In genomic region chr15:70171224-70171886, GRCh38 we compare ENCODE assay signal across 15 cellular contexts.
A peak's percentile ranks its signal among the peaks of the same experiment; 100 is the strongest.
DNase-seq lines count a peak whose midpoint lies in the region; ATAC-seq, FAIRE-seq and TF ChIP-seq lines count a peak whose summit lies in the region.
"Had no signal": no experiment of that assay in that cellular context is flagged by ENCODE, and none has a peak within 500 bp of the region (broad histone marks: within the 10 kb centered on the region; RNA-seq: fewer than 3 reads in every experiment).

No MANE protein-coding gene starts in this region.

- no peaks in the 10 kb centered on the region for H3K36me3 ChIP-seq in Caco-2 (ENCODE audit: control insufficient read depth, insufficient read depth, low read length)
- no peaks in the 10 kb centered on the region for H3K36me3 ChIP-seq in mesodermal cell (ENCODE audit: control insufficient read depth, insufficient read depth, low read length)
- no peaks in the 10 kb centered on the region for H3K36me3 ChIP-seq in BE2C
- H3K36me3 ChIP-seq in neural progenitor cell, result no peaks in the 10 kb centered on the region

- H3K4me3 Mint-ChIP-seq in Caco-2 (ENCODE audit: unreplicated experiment), result no peak overlapping the region
- no peak overlapping the region for H3K4me3 Mint-ChIP-seq in neural progenitor cell
- H3K4me3 Mint-ChIP-seq: CD8-positive, alpha-beta memory T cell had no signal

- H3K27ac ChIP-seq in mesodermal cell (ENCODE audit: low read depth, low read length, severe bottlenecking) (peak overlapping the region; percentile 74), neural progenitor cell (no peak overlapping the region)

- no peaks in the 10 kb centered on the region for H3K9me3 Mint-ChIP-seq in Caco-2 (ENCODE audit: unreplicated experiment)
- H3K9me3 Mint-ChIP-seq in neural progenitor cell, result no peaks in the 10 kb centered on the region
- H3K9me3 Mint-ChIP-seq: CD8-positive, alpha-beta memory T cell had no signal

- peaks cover 5% of the 10 kb centered on the region for H3K36me3 Mint-ChIP-seq in Caco-2 (ENCODE audit: insufficient read depth, unreplicated experiment)
- H3K36me3 Mint-ChIP-seq in neural progenitor cell, result no peaks in the 10 kb centered on the region
- H3K36me3 Mint-ChIP-seq: CD8-positive, alpha-beta memory T cell had no signal

- ATAC-seq in GM18870 (IDR thresholded peaks at IDR 0.05; ENCODE audit: unreplicated experiment), result no peak

- no TSS peak for BruUV-seq in Caco-2 (replicated peaks; lab: Mats Ljungman, UMichigan)

- H3K27ac Mint-ChIP-seq in Caco-2 (ENCODE audit: unreplicated experiment), result no peak overlapping the region
- H3K27ac Mint-ChIP-seq in neural progenitor cell, result no peak overlapping the region

- no peak overlapping the region for H3K4me2 ChIP-seq in neural progenitor cell

- H2AFZ ChIP-seq in neural progenitor cell (replicated peaks), result no peak overlapping the region

- TF ChIP-seq CTCF in Caco-2 (IDR thresholded peaks at IDR 0.05; ENCODE audit: insufficient read depth in 1 of 2, low read depth in 1 of 2, low read length in 1 of 2, severe bottlenecking in 1 of 2, unreplicated experiment in 1 of 2), result no peak
- no peak for TF ChIP-seq CTCF in BE2C (IDR thresholded peaks at IDR 0.05; ENCODE audit: low read depth, low read length)
- TF ChIP-seq CTCF in neural progenitor cell (IDR thresholded peaks at IDR 0.05), result no peak

- intact Hi-C loops in Caco-2 (cut with micrococcal nuclease; ENCODE audit: unreplicated experiment), result loop anchor here (1.0 kb wide), 2 partner anchors 11 to 70 kb away; no protein-coding TSS in a partner anchor

- H3K4me3 ChIP-seq in Caco-2 (ENCODE audit: low read depth, low read length) (no peak overlapping the region), mesodermal cell (ENCODE audit: extremely low read depth, insufficient read depth, low read length, poor library complexity, severe bottlenecking) (no peak overlapping the region), BE2C (ENCODE audit: low read depth, low read length) (no peak overlapping the region), neural progenitor cell (no peak overlapping the region)

- POLR2A ChIA-PET in Caco-2 (lab: Charles Lee), result interaction anchor here (0.7 kb wide), 1 partner anchor 31 kb away, joined by 3 read pairs; no protein-coding TSS in a partner anchor

- DNase-seq in Caco-2 (peak; percentile 62 to 68), SK-N-DZ (ENCODE audit: low spot score) (peak; percentile 90), epidermal melanocyte (ENCODE audit: insufficient read length, low spot score) (peak; percentile 2), BE2C (no peak), neural progenitor cell (ENCODE audit: low spot score) (no peak), frontal cortex (ENCODE audit: low spot score in 2 of 2) (no peak)
- DNase-seq: CD8-positive, alpha-beta memory T cell; H7; IMR-90; NCI-H187 treated with DMSO at 0.1 percent for 48 hours; NCI-H2171; SIG-M5 had no signal

- CTCF ChIA-PET in Caco-2 (lab: Charles Lee), result interaction anchor here (0.6 to 1.4 kb wide), 3 partner anchors 12 to 72 kb away, joined by 3 to 8 read pairs (median 4); no protein-coding TSS in a partner anchor

- 60 to 68% methylated on average over 6 of the region's 10 CpGs for WGBS in mesodermal cell (ENCODE audit: insufficient coverage in 2 of 2), 2 experiments

- no peaks in the 10 kb centered on the region for H3K27me3 ChIP-seq in Caco-2 (replicated peaks; ENCODE audit: control insufficient read depth, insufficient read depth, low read length)
- no peaks in the 10 kb centered on the region for H3K27me3 ChIP-seq in BE2C
- no peaks in the 10 kb centered on the region for H3K27me3 ChIP-seq in neural progenitor cell

- no peak overlapping the region for H3K9ac ChIP-seq in neural progenitor cell

- no peaks in the 10 kb centered on the region for H3K79me2 ChIP-seq in neural progenitor cell (ENCODE audit: low read depth)

- H3F3A ChIP-seq in neural progenitor cell (ENCODE audit: low read depth), result peaks cover under 1% of the 10 kb centered on the region

- H3K4me1 ChIP-seq in Caco-2 (peaks cover 28% of the 10 kb centered on the region), mesodermal cell (ENCODE audit: control insufficient read depth, insufficient read depth, low read length, poor library complexity, severe bottlenecking) (peaks cover 14% of the 10 kb centered on the region), BE2C (peaks cover 28% of the 10 kb centered on the region), neural progenitor cell (no peaks in the 10 kb centered on the region)

- peaks cover 28% of the 10 kb centered on the region for H3K4me1 Mint-ChIP-seq in Caco-2 (ENCODE audit: low read depth, unreplicated experiment)
- H3K4me1 Mint-ChIP-seq in neural progenitor cell, result peaks cover 13% of the 10 kb centered on the region
- H3K4me1 Mint-ChIP-seq: CD8-positive, alpha-beta memory T cell had no signal

- H3K9me3 ChIP-seq in Caco-2 (no peaks in the 10 kb centered on the region), mesodermal cell (ENCODE audit: control insufficient read depth, low read length) (no peaks in the 10 kb centered on the region), BE2C (no peaks in the 10 kb centered on the region), neural progenitor cell (ENCODE audit: low read depth) (no peaks in the 10 kb centered on the region)

- no peaks in the 10 kb centered on the region for H4K20me1 ChIP-seq in neural progenitor cell (ENCODE audit: low read depth)

- H3K27me3 Mint-ChIP-seq in Caco-2 (ENCODE audit: insufficient read depth, unreplicated experiment) (peaks cover 3% of the 10 kb centered on the region), neural progenitor cell (ENCODE audit: insufficient read depth, low read depth) (peaks cover 13% of the 10 kb centered on the region)
- H3K27me3 Mint-ChIP-seq: CD8-positive, alpha-beta memory T cell had no signal

- no peak for FAIRE-seq in frontal cortex (lab: Jason Lieb, UNC)
- FAIRE-seq: RCC 7860 had no signal

Comparison
In these comparisons a context has a peak if more than half of its experiments do, and no peak if none do; other contexts are left out.
1. DNase-seq: peak in Caco-2 (2 of 2), SK-N-DZ (single experiment) and epidermal melanocyte (single experiment); none in BE2C (single experiment), neural progenitor cell (single experiment) and frontal cortex (0 of 2).